8 cellular contexts compared by ENCODE assay signal in genomic region chr2:174395284-174395968, GRCh38. TPM values are rescaled to one million over a fixed set of nuclear protein-coding genes. Genes with fewer than 3 reads are reported as not detected.
DNase-seq lines count a peak whose midpoint lies in the region; ATAC-seq and TF ChIP-seq lines count a peak whose summit lies in the region.

SCRN3 (plus strand) TSS chr2:174395730; CDS start chr2:174398284, 2,554 bp downstream.

- peak within 1 kb of the TSS; percentile 76 for H3K4me2 ChIP-seq in OCI-LY1 (ENCODE audit: low read length)

- H3K4me3 Mint-ChIP-seq in Calu3 (ENCODE audit: low read depth, unreplicated experiment): peak within 1 kb of the TSS; percentile 93

- 0 out of 2 replicates have a peak, but pooled peaks cover 4% of the 10 kb centered on the region for H3F3A ChIP-seq in OCI-LY1 (ENCODE audit: insufficient read depth, low read length)

- H3K9me3 ChIP-seq in OCI-LY1 (ENCODE audit: low read length): no peaks in the 10 kb centered on the region

- peaks cover 19% of the 10 kb centered on the region for H3K79me2 ChIP-seq in OCI-LY1 (ENCODE audit: insufficient read depth, low read length)

- peak; percentile 98 for ATAC-seq in GM21381 (IDR thresholded peaks at IDR 0.05; ENCODE audit: unreplicated experiment)

- peaks cover 18% of the 10 kb centered on the region for H3K4me1 Mint-ChIP-seq in Calu3 (ENCODE audit: low read depth, unreplicated experiment)

- CTCF ChIA-PET in Calu3 (lab: Charles Lee): no interaction called here

- peak within 1 kb of the TSS; percentile 39 for H3K27ac ChIP-seq in OCI-LY1 (ENCODE audit: low read depth, low read length, poor library complexity, severe bottlenecking)

- no peak for TF ChIP-seq CTCF in Calu3 (IDR thresholded peaks at IDR 0.05; ENCODE audit: unreplicated experiment)
- no peak for TF ChIP-seq CTCF in OCI-LY1 (IDR thresholded peaks at IDR 0.05; ENCODE audit: low read length)

- no peaks in the 10 kb centered on the region for H3K9me3 Mint-ChIP-seq in Calu3 (ENCODE audit: low read depth, unreplicated experiment)

- peak within 1 kb of the TSS; percentile 72 for H3K9ac ChIP-seq in OCI-LY1 (ENCODE audit: low read length)

- no peaks in the 10 kb centered on the region for H3K27me3 ChIP-seq in OCI-LY1 (ENCODE audit: insufficient read depth, low read length)

- DNase-seq in Calu3 (peak; percentile 85), HUDEP-2 (lab: John Stamatoyannopoulos, UW; ENCODE audit: unreplicated experiment in 76 of 76) (peak in 70 of 76 experiments; percentile 11 to 72 (median 48)), activated T-cell treated with anti-CD3 and anti-CD28 coated beads for 1 hour (ENCODE audit: low read depth) (peak; percentile 51), epidermal melanocyte (ENCODE audit: insufficient read length, low spot score) (peak; percentile 62), middle frontal gyrus (ENCODE audit: extremely low spot score, low spot score) (peak; percentile 68)
- peak; percentile 33 to 63 for DNase-seq in stimulated activated CD8-positive, alpha-beta memory T cell treated with anti-CD3 and anti-CD28 coated beads, Interleukin-2, amount 100 ng/mL, for 48 hours (ENCODE audit: low read depth in 2 of 2)

- no peaks in the 10 kb centered on the region for H3K9me2 ChIP-seq in OCI-LY1 (ENCODE audit: low read depth, low read length)

- H3K27me3 Mint-ChIP-seq in Calu3 (ENCODE audit: unreplicated experiment): no peaks in the 10 kb centered on the region

- peaks cover 23% of the 10 kb centered on the region for H3K4me1 ChIP-seq in OCI-LY1 (ENCODE audit: insufficient read depth, low read length, severe bottlenecking)

- H3K36me3 Mint-ChIP-seq in Calu3 (ENCODE audit: insufficient read depth, unreplicated experiment): peaks cover 39% of the 10 kb centered on the region

- H3K27ac Mint-ChIP-seq in Calu3 (ENCODE audit: unreplicated experiment): peak within 1 kb of the TSS; percentile 88

- TSS peak; percentile 56 for BruUV-seq in Calu3 (replicated peaks; lab: Mats Ljungman, UMichigan)

- H3K4me3 ChIP-seq in OCI-LY1 (ENCODE audit: low read depth, low read length, poor library complexity, severe bottlenecking): peak within 1 kb of the TSS; percentile 80

- H3K36me3 ChIP-seq in OCI-LY1 (ENCODE audit: insufficient read depth, low read length): peaks cover 9% of the 10 kb centered on the region; the same call in 1 of the 2 replicates

- H4K20me1 ChIP-seq in OCI-LY1 (ENCODE audit: insufficient read depth, low read length): no peaks in the 10 kb centered on the region

- H2AFZ ChIP-seq in OCI-LY1 (ENCODE audit: low read length): no peak within 1 kb of the TSS

- intact Hi-C loops in Calu3 (cut with micrococcal nuclease; ENCODE audit: unreplicated experiment): no loop called here

RNA-seq across cellular contexts. Expression of gene SCRN3, which starts in this region (rescaled TPM):
- total RNA-seq in Calu3 (2022): 25.6 and 31.5 TPM in 2 replicates

Comparison
In these comparisons a context has a peak if more than half of its experiments do, and no peak if none do; other contexts are left out.
1. Peak in every context shown above with its lines: DNase-seq, ATAC-seq, H3K4me3 ChIP-seq and H3K27ac ChIP-seq.